8 cellular contexts compared by ENCODE assay signal in the genomic region with DNA sequence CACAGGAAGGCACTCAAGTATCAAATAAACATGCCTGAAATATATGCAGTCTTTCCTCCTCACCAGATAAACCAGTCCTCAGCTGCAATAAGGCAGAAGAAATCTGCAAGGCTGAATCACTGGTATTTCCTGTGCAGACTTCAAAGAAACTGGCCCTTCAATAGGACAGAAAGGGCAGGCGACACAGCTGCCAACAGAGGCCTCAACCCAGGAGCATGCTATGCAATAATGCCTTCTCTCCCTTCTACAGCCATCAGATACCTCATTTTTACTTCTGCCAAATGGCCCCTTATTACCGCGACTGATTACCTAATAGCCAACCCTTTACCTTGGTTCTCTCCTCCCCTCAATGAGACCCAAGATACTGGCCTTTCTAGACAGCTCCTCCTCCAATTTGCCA. TPM values are rescaled to one million over a fixed set of nuclear protein-coding genes. Genes with fewer than 3 reads are reported as not detected.
DNase-seq lines count a peak whose midpoint lies in the region; ATAC-seq and TF ChIP-seq lines count a peak whose summit lies in the region.
"Had no signal": no experiment of that assay in that cellular context is flagged by ENCODE, and none has a peak within 500 bp of the region (broad histone marks: within the 10 kb centered on the region; RNA-seq: fewer than 3 reads in every experiment).

No MANE protein-coding gene starts in this region.

- H3K4me2 ChIP-seq in smooth muscle cell: peak overlapping the region; percentile 76

- ATAC-seq in SK-N-SH treated with all-trans-retinoic acid at 6 μM for 48 hours (peak; percentile 76), GM21529 (IDR thresholded peaks at IDR 0.05; ENCODE audit: unreplicated experiment) (no peak)

- H2AFZ ChIP-seq in smooth muscle cell (ENCODE audit: low read depth): no peak overlapping the region

- H3K36me3 ChIP-seq in smooth muscle cell (ENCODE audit: low read depth): no peaks in the 10 kb centered on the region

- WGBS in smooth muscle cell (ENCODE audit: low lambda C conversion rate): 25% methylated on average over 3 of the region's 3 CpGs

- no peaks in the 10 kb centered on the region for H4K20me1 ChIP-seq in smooth muscle cell (ENCODE audit: low read depth)

- H3K9me3 ChIP-seq in smooth muscle cell (replicated peaks; ENCODE audit: low read depth): no peaks in the 10 kb centered on the region

- H3F3A ChIP-seq in smooth muscle cell (ENCODE audit: low read depth): peaks cover 42% of the 10 kb centered on the region

- peak overlapping the region; percentile 53 for H3K9ac ChIP-seq in smooth muscle cell (ENCODE audit: low read depth)

- H3K79me2 ChIP-seq in smooth muscle cell (ENCODE audit: low read depth): peaks cover 65% of the 10 kb centered on the region

- no peak for TF ChIP-seq CTCF in fibroblast of pulmonary artery (IDR thresholded peaks at IDR 0.05; ENCODE audit: low read length, missing control alignments)
- TF ChIP-seq CTCF in smooth muscle cell (IDR thresholded peaks at IDR 0.05; ENCODE audit: borderline replicate concordance, insufficient read depth, poor library complexity, severe bottlenecking): no peak

- H3K27ac ChIP-seq in smooth muscle cell (ENCODE audit: low read depth): peak overlapping the region; percentile 99

- peaks cover 60% of the 10 kb centered on the region for H3K4me1 ChIP-seq in smooth muscle cell (ENCODE audit: low read depth)

- no peaks in the 10 kb centered on the region for H3K27me3 ChIP-seq in smooth muscle cell (ENCODE audit: low read depth)

- H3K4me3 ChIP-seq in fibroblast of pulmonary artery (replicated peaks; ENCODE audit: low read depth, low read length) (no peak overlapping the region), smooth muscle cell (no peak overlapping the region)

- peak; percentile 81 for DNase-seq in HCEC 1CT
- peak; percentile 80 for DNase-seq in fibroblast of pulmonary artery (ENCODE audit: low read depth)
- no peak for DNase-seq in smooth muscle cell (lab: John Stamatoyannopoulos, UW; ENCODE audit: unreplicated experiment)
- no peak for DNase-seq in Kasumi-1 (lab: John Stamatoyannopoulos, UW)
- no peak for DNase-seq in middle frontal gyrus (ENCODE audit: extremely low spot score, low spot score)
- DNase-seq: SHP77 had no signal

TF ChIP-seq in SK-N-SH treated with all-trans-retinoic acid at 6 μM for 48 hours, 23 proteins besides CTCF, POLR2A, EP300 and RAD21 (continues in another document):
- TF ChIP-seq ZNF565 (CRISPR knock-in tag; conservative IDR thresholded peaks at IDR 0.05; ENCODE audit: low read depth) (no peak), ZNF70 (CRISPR knock-in tag; IDR thresholded peaks at IDR 0.05) (no peak), TOX (CRISPR knock-in tag; IDR thresholded peaks at IDR 0.05; ENCODE audit: borderline replicate concordance) (no peak), RARB (CRISPR knock-in tag; IDR thresholded peaks at IDR 0.05) (no peak), ZC3H10 (CRISPR knock-in tag; IDR thresholded peaks at IDR 0.05) (no peak), SNAI2 (CRISPR knock-in tag; IDR thresholded peaks at IDR 0.05) (no peak), OSR1 (CRISPR knock-in tag; IDR thresholded peaks at IDR 0.05) (no peak), CSDC2 (CRISPR knock-in tag; IDR thresholded peaks at IDR 0.05) (no peak), ISL1 (CRISPR knock-in tag; IDR thresholded peaks at IDR 0.05) (no peak), ARNTL (CRISPR knock-in tag; IDR thresholded peaks at IDR 0.05; ENCODE audit: borderline replicate concordance, low read depth) (no peak), ZNF8 (CRISPR knock-in tag; IDR thresholded peaks at IDR 0.05) (no peak), ZFP30 (CRISPR knock-in tag; IDR thresholded peaks at IDR 0.05) (no peak), GLIS3 (CRISPR knock-in tag; IDR thresholded peaks at IDR 0.05) (no peak)
- TF ChIP-seq, protein P1, sequence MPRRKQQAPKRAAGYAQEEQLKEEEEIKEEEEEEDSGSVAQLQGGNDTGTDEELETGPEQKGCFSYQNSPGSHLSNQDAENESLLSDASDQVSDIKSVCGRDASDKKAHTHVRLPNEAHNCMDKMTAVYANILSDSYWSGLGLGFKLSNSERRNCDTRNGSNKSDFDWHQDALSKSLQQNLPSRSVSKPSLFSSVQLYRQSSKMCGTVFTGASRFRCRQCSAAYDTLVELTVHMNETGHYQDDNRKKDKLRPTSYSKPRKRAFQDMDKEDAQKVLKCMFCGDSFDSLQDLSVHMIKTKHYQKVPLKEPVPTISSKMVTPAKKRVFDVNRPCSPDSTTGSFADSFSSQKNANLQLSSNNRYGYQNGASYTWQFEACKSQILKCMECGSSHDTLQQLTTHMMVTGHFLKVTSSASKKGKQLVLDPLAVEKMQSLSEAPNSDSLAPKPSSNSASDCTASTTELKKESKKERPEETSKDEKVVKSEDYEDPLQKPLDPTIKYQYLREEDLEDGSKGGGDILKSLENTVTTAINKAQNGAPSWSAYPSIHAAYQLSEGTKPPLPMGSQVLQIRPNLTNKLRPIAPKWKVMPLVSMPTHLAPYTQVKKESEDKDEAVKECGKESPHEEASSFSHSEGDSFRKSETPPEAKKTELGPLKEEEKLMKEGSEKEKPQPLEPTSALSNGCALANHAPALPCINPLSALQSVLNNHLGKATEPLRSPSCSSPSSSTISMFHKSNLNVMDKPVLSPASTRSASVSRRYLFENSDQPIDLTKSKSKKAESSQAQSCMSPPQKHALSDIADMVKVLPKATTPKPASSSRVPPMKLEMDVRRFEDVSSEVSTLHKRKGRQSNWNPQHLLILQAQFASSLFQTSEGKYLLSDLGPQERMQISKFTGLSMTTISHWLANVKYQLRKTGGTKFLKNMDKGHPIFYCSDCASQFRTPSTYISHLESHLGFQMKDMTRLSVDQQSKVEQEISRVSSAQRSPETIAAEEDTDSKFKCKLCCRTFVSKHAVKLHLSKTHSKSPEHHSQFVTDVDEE (CRISPR knock-in tag; IDR thresholded peaks at IDR 0.05): no peak
- TF ChIP-seq, protein P2, sequence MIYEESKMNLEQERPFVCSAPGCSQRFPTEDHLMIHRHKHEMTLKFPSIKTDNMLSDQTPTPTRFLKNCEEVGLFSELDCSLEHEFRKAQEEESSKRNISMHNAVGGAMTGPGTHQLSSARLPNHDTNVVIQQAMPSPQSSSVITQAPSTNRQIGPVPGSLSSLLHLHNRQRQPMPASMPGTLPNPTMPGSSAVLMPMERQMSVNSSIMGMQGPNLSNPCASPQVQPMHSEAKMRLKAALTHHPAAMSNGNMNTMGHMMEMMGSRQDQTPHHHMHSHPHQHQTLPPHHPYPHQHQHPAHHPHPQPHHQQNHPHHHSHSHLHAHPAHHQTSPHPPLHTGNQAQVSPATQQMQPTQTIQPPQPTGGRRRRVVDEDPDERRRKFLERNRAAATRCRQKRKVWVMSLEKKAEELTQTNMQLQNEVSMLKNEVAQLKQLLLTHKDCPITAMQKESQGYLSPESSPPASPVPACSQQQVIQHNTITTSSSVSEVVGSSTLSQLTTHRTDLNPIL (CRISPR knock-in tag; IDR thresholded peaks at IDR 0.05; ENCODE audit: low read depth): no peak
- TF ChIP-seq, protein P3, sequence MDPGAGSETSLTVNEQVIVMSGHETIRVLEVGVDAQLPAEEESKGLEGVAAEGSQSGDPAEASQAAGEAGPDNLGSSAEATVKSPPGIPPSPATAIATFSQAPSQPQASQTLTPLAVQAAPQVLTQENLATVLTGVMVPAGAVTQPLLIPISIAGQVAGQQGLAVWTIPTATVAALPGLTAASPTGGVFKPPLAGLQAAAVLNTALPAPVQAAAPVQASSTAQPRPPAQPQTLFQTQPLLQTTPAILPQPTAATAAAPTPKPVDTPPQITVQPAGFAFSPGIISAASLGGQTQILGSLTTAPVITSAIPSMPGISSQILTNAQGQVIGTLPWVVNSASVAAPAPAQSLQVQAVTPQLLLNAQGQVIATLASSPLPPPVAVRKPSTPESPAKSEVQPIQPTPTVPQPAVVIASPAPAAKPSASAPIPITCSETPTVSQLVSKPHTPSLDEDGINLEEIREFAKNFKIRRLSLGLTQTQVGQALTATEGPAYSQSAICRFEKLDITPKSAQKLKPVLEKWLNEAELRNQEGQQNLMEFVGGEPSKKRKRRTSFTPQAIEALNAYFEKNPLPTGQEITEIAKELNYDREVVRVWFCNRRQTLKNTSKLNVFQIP (CRISPR knock-in tag; IDR thresholded peaks at IDR 0.05; ENCODE audit: borderline replicate concordance, low read depth): no peak
- TF ChIP-seq, protein P4, sequence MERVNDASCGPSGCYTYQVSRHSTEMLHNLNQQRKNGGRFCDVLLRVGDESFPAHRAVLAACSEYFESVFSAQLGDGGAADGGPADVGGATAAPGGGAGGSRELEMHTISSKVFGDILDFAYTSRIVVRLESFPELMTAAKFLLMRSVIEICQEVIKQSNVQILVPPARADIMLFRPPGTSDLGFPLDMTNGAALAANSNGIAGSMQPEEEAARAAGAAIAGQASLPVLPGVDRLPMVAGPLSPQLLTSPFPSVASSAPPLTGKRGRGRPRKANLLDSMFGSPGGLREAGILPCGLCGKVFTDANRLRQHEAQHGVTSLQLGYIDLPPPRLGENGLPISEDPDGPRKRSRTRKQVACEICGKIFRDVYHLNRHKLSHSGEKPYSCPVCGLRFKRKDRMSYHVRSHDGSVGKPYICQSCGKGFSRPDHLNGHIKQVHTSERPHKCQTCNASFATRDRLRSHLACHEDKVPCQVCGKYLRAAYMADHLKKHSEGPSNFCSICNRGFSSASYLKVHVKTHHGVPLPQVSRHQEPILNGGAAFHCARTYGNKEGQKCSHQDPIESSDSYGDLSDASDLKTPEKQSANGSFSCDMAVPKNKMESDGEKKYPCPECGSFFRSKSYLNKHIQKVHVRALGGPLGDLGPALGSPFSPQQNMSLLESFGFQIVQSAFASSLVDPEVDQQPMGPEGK (CRISPR knock-in tag; IDR thresholded peaks at IDR 0.05; ENCODE audit: borderline replicate concordance): no peak

RNA-seq across cellular contexts. Expression of a gene that starts 8.0 kb away (rescaled TPM):
- total RNA-seq in smooth muscle cell: 79.4 and 107 TPM in 2 replicates
- polyA plus RNA-seq in smooth muscle cell: 72.4 and 92.1 TPM in 2 replicates

RNA-seq across cellular contexts. Expression of a gene that starts 8.3 kb away (rescaled TPM):
- 1.1 and 3.4 TPM in 2 replicates for total RNA-seq in smooth muscle cell
- 6.1 and 7.1 TPM in 2 replicates for polyA plus RNA-seq in smooth muscle cell

RNA-seq across cellular contexts. Expression of a gene that starts 30.7 kb away (rescaled TPM):
- 72.2 and 74.1 TPM in 2 replicates for total RNA-seq in smooth muscle cell
- polyA plus RNA-seq in smooth muscle cell: 117 and 148 TPM in 2 replicates

RNA-seq across cellular contexts. Expression of a gene that starts 33.4 kb away (rescaled TPM):
- total RNA-seq in smooth muscle cell: not detected in 2 replicates
- not detected in 2 replicates for polyA plus RNA-seq in smooth muscle cell

RNA-seq across cellular contexts. Expression of a gene that starts 40.1 kb away (rescaled TPM):
- 12.2 and 19.0 TPM in 2 replicates for total RNA-seq in smooth muscle cell
- polyA plus RNA-seq in smooth muscle cell: 42.2 and 51.9 TPM in 2 replicates

Comparison
In these comparisons a context has a peak if more than half of its experiments do, and no peak if none do; other contexts are left out.
1. DNase-seq: peak in HCEC 1CT (single experiment) and fibroblast of pulmonary artery (single experiment); none in smooth muscle cell (single experiment), Kasumi-1 (0 of 2) and middle frontal gyrus (single experiment).